ENCODE assay signal across 8 cellular contexts in genomic region chr7:107396081-107396480, GRCh38.
"Had no signal": no experiment of that assay in that cellular context is flagged by ENCODE, and none has a peak within 500 bp of the region (broad histone marks: within the 10 kb centered on the region; RNA-seq: fewer than 3 reads in every experiment).

No MANE protein-coding gene starts in this region.

- H2AFZ ChIP-seq: GM23338 had no signal

- H3K4me2 ChIP-seq: GM23338 had no signal

- H3K27ac ChIP-seq: HL-60 had no signal

- H3K4me3 Mint-ChIP-seq: GM23338, H9, IgD-negative memory B cell had no signal

- H3K27ac Mint-ChIP-seq: GM23338, H9, IgD-negative memory B cell had no signal

- H3K9me3 Mint-ChIP-seq: IgD-negative memory B cell had no signal

- H3K27me3 Mint-ChIP-seq: IgD-negative memory B cell had no signal

- ATAC-seq: GM23338, HepG2 had no signal

- DNase-seq: H9, HCEC 1CT had no signal

- FAIRE-seq: H1, H54, HepG2 had no signal

- H3K4me3 ChIP-seq: GM23338 had no signal
